Comparison of ENCODE assay signal across 7 cellular contexts in the genomic region with DNA sequence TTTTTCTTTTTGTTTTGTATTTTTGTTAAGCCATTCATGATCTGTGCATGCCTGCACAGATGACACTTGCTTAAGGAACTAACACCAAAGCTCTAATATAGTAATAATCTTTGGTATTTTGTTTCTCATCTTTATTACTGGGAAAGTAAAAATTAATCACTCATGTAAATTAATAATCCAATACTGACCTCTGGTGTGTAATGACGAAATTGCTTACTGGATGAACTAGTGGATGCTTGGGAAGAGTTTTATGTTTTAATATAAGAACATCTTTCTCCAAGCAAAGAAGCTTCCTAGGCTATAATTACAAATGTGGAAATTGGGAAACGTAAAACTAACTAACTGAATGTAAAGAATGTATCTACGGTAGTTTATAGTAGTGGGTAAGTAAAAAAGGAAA.
A peak's percentile ranks its signal among the peaks of the same experiment; 100 is the strongest.
DNase-seq lines count a peak whose midpoint lies in the region; ATAC-seq and TF ChIP-seq lines count a peak whose summit lies in the region.
"Not testable (repeated sequence)": the region's sequence is repeated elsewhere in the genome, so short reads cannot be mapped to it uniquely, and the experiment has no call there.

No MANE protein-coding gene starts in this region.

- H3K4me3 Mint-ChIP-seq in HFFc6, result not testable (repeated sequence)

- intact Hi-C loops in dorsolateral prefrontal cortex (cut with DNase I), result not testable (repeated sequence)
- intact Hi-C loops in heart right ventricle (cut with DNase I), result loop anchor here in 2 of 10 donors (10.0 kb wide), 2 partner anchors 571 to 581 kb away; partner anchors contain the start of gene MC5R (in 1 of the 2)

- H3K27me3 ChIP-seq in OCI-LY1 (ENCODE audit: insufficient read depth, low read length); dorsolateral prefrontal cortex; heart right ventricle: not testable (repeated sequence)

- H3K9me3 Mint-ChIP-seq in HFFc6, result not testable (repeated sequence)

- POLR2A ChIA-PET in RWPE1 (lab: Yijun Ruan, JAX; ENCODE audit: low non-redundant PET), result not testable (repeated sequence)

- not testable (repeated sequence) for H3K4me3 ChIP-seq in OCI-LY1 (ENCODE audit: low read depth, low read length, poor library complexity, severe bottlenecking); dorsolateral prefrontal cortex; heart right ventricle

- H3K36me3 ChIP-seq in OCI-LY1 (ENCODE audit: insufficient read depth, low read length); heart right ventricle: not testable (repeated sequence)

- CTCF ChIA-PET in RWPE1 (lab: Yijun Ruan, JAX), result not testable (repeated sequence)

- H3K9me2 ChIP-seq in OCI-LY1 (ENCODE audit: low read depth, low read length), result not testable (repeated sequence)

- not testable (repeated sequence) for H3K4me2 ChIP-seq in OCI-LY1 (ENCODE audit: low read length)

- not testable (repeated sequence) for H3K4me1 Mint-ChIP-seq in HFFc6 (ENCODE audit: low read depth)

- not testable (repeated sequence) for H3F3A ChIP-seq in OCI-LY1 (ENCODE audit: insufficient read depth, low read length)

- H2AFZ ChIP-seq in OCI-LY1 (ENCODE audit: low read length), result not testable (repeated sequence)

- DNase-seq in DMS114 treated with DMSO at 0.1 percent for 48 hours (lab: John Stamatoyannopoulos, UW; ENCODE audit: unreplicated experiment) (peak; percentile 2), midbrain (lab: John Stamatoyannopoulos, UW) (peak; percentile 4)
- not testable (repeated sequence) for DNase-seq in HFFc6; RWPE1 (ENCODE audit: low spot score); dorsolateral prefrontal cortex; heart right ventricle

- ATAC-seq in heart right ventricle, result not testable (repeated sequence)

- not testable (repeated sequence) for H3K27me3 Mint-ChIP-seq in HFFc6 (ENCODE audit: insufficient read depth)

- not testable (repeated sequence) for H3K27ac Mint-ChIP-seq in HFFc6

- not testable (repeated sequence) for H3K27ac ChIP-seq in OCI-LY1 (ENCODE audit: low read depth, low read length, poor library complexity, severe bottlenecking); RWPE1; dorsolateral prefrontal cortex; heart right ventricle

- not testable (repeated sequence) for H3K9me3 ChIP-seq in OCI-LY1 (ENCODE audit: low read length); heart right ventricle

- H3K9ac ChIP-seq in OCI-LY1 (ENCODE audit: low read length), result not testable (repeated sequence)

- not testable (repeated sequence) for H3K4me1 ChIP-seq in OCI-LY1 (ENCODE audit: insufficient read depth, low read length, severe bottlenecking); heart right ventricle

- H4K20me1 ChIP-seq in OCI-LY1 (ENCODE audit: insufficient read depth, low read length), result not testable (repeated sequence)

- TF ChIP-seq CTCF in HFFc6 (IDR thresholded peaks at IDR 0.05), result peak; percentile 33; the same call in 1 of the 2 replicates
- TF ChIP-seq CTCF in OCI-LY1 (IDR thresholded peaks at IDR 0.05; ENCODE audit: low read length), result peak; percentile 42; the same call in 1 of the 2 replicates
- 0 out of 2 replicates have a peak, but pooled peaks have one; percentile 13 for TF ChIP-seq CTCF in RWPE1 (conservative IDR thresholded peaks at IDR 0.05; ENCODE audit: low read depth)
- TF ChIP-seq CTCF in dorsolateral prefrontal cortex (IDR thresholded peaks at IDR 0.05 in 54 of 56, conservative IDR thresholded peaks at IDR 0.05 in 2 of 56; ENCODE audit: low read depth in 1 of 56, partially characterized antibody in 56 of 56), result peak in 53 of 56 donors; percentile 14 to 59 (median 40)
- peak in 7 of 9 donors; percentile 32 to 53 (median 36) for TF ChIP-seq CTCF in heart right ventricle (IDR thresholded peaks at IDR 0.05)

- 23 to 35% methylated on average over 3 of the region's 3 CpGs for WGBS in heart right ventricle, 2 donors

- not testable (repeated sequence) for H3K36me3 Mint-ChIP-seq in HFFc6 (ENCODE audit: low read depth)

- H3K79me2 ChIP-seq in OCI-LY1 (ENCODE audit: insufficient read depth, low read length), result not testable (repeated sequence)
